Comparison of ENCODE assay signal across 1 cellular context in genomic region chr22:31230871-31231621, GRCh38.
TF ChIP-seq lines count a peak whose summit lies in the region.

No MANE protein-coding gene starts in this region.

TF ChIP-seq in HepG2, 621 proteins besides CTCF, POLR2A, EP300 and RAD21 (continued from another document and continues in another):
- TF ChIP-seq, protein P1, sequence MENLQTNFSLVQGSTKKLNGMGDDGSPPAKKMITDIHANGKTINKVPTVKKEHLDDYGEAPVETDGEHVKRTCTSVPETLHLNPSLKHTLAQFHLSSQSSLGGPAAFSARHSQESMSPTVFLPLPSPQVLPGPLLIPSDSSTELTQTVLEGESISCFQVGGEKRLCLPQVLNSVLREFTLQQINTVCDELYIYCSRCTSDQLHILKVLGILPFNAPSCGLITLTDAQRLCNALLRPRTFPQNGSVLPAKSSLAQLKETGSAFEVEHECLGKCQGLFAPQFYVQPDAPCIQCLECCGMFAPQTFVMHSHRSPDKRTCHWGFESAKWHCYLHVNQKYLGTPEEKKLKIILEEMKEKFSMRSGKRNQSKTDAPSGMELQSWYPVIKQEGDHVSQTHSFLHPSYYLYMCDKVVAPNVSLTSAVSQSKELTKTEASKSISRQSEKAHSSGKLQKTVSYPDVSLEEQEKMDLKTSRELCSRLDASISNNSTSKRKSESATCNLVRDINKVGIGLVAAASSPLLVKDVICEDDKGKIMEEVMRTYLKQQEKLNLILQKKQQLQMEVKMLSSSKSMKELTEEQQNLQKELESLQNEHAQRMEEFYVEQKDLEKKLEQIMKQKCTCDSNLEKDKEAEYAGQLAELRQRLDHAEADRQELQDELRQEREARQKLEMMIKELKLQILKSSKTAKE (CRISPR knock-in tag; IDR thresholded peaks at IDR 0.05; ENCODE audit: borderline replicate concordance) = no peak
- TF ChIP-seq NFATC3 (CRISPR knock-in tag; IDR thresholded peaks at IDR 0.05) = no peak
- TF ChIP-seq ZNF780A (CRISPR knock-in tag; IDR thresholded peaks at IDR 0.05) = no peak
- TF ChIP-seq CAMTA2 (CRISPR knock-in tag; IDR thresholded peaks at IDR 0.05; ENCODE audit: borderline replicate concordance) = no peak
- no peak for TF ChIP-seq MYC (CRISPR knock-in tag; IDR thresholded peaks at IDR 0.05; ENCODE audit: borderline replicate concordance)
- TF ChIP-seq, protein P2, sequence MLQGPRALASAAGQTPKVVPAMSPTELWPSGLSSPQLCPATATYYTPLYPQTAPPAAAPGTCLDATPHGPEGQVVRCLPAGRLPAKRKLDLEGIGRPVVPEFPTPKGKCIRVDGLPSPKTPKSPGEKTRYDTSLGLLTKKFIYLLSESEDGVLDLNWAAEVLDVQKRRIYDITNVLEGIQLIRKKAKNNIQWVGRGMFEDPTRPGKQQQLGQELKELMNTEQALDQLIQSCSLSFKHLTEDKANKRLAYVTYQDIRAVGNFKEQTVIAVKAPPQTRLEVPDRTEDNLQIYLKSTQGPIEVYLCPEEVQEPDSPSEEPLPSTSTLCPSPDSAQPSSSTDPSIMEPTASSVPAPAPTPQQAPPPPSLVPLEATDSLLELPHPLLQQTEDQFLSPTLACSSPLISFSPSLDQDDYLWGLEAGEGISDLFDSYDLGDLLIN (CRISPR knock-in tag; IDR thresholded peaks at IDR 0.05; ENCODE audit: borderline replicate concordance) = no peak
- TF ChIP-seq ZNF883 (CRISPR knock-in tag; IDR thresholded peaks at IDR 0.05; ENCODE audit: not compliant biosample characterization) = no peak
- peak; percentile 33; the same call in 1 of the 3 replicates for TF ChIP-seq MXI1 (IDR thresholded peaks at IDR 0.05; ENCODE audit: borderline replicate concordance, low read depth, low read length)
- TF ChIP-seq PITX1 (CRISPR knock-in tag; IDR thresholded peaks at IDR 0.05) = 0 out of 2 replicates have a peak, but pooled peaks have one; percentile 28
- no peak for TF ChIP-seq HCFC1 (IDR thresholded peaks at IDR 0.05; ENCODE audit: low read depth, low read length)
- TF ChIP-seq GATAD1 (CRISPR knock-in tag; IDR thresholded peaks at IDR 0.05) = peak; percentile 69; the same call in 1 of the 2 replicates
- TF ChIP-seq FOXO4 (CRISPR knock-in tag; conservative IDR thresholded peaks at IDR 0.05) = no peak
- TF ChIP-seq NCOR1 (IDR thresholded peaks at IDR 0.05; ENCODE audit: borderline replicate concordance, low read length) = no peak
- no peak for TF ChIP-seq BORCS8-MEF2B (CRISPR knock-in tag; IDR thresholded peaks at IDR 0.05)
- TF ChIP-seq, protein P3, sequence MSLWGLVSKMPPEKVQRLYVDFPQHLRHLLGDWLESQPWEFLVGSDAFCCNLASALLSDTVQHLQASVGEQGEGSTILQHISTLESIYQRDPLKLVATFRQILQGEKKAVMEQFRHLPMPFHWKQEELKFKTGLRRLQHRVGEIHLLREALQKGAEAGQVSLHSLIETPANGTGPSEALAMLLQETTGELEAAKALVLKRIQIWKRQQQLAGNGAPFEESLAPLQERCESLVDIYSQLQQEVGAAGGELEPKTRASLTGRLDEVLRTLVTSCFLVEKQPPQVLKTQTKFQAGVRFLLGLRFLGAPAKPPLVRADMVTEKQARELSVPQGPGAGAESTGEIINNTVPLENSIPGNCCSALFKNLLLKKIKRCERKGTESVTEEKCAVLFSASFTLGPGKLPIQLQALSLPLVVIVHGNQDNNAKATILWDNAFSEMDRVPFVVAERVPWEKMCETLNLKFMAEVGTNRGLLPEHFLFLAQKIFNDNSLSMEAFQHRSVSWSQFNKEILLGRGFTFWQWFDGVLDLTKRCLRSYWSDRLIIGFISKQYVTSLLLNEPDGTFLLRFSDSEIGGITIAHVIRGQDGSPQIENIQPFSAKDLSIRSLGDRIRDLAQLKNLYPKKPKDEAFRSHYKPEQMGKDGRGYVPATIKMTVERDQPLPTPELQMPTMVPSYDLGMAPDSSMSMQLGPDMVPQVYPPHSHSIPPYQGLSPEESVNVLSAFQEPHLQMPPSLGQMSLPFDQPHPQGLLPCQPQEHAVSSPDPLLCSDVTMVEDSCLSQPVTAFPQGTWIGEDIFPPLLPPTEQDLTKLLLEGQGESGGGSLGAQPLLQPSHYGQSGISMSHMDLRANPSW (CRISPR knock-in tag; IDR thresholded peaks at IDR 0.05; ENCODE audit: borderline replicate concordance) = no peak
- TF ChIP-seq, protein P4, sequence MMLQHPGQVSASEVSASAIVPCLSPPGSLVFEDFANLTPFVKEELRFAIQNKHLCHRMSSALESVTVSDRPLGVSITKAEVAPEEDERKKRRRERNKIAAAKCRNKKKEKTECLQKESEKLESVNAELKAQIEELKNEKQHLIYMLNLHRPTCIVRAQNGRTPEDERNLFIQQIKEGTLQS (CRISPR knock-in tag; IDR thresholded peaks at IDR 0.05) = no peak
- no peak for TF ChIP-seq ELK4 (CRISPR knock-in tag; IDR thresholded peaks at IDR 0.05; ENCODE audit: borderline replicate concordance)
- peak; percentile 49 for TF ChIP-seq RBM22 (optimal IDR thresholded peaks at IDR 0.05; ENCODE audit: low read length)
- peak; percentile 51 for TF ChIP-seq PAXIP1 (CRISPR knock-in tag; conservative IDR thresholded peaks at IDR 0.05)
- no peak for TF ChIP-seq MTERF4 (CRISPR knock-in tag; IDR thresholded peaks at IDR 0.05)
- TF ChIP-seq MAF1 (CRISPR knock-in tag; IDR thresholded peaks at IDR 0.05; ENCODE audit: borderline replicate concordance) = no peak
- no peak for TF ChIP-seq NKX3-1 (CRISPR knock-in tag; IDR thresholded peaks at IDR 0.05)
- TF ChIP-seq, protein P5, sequence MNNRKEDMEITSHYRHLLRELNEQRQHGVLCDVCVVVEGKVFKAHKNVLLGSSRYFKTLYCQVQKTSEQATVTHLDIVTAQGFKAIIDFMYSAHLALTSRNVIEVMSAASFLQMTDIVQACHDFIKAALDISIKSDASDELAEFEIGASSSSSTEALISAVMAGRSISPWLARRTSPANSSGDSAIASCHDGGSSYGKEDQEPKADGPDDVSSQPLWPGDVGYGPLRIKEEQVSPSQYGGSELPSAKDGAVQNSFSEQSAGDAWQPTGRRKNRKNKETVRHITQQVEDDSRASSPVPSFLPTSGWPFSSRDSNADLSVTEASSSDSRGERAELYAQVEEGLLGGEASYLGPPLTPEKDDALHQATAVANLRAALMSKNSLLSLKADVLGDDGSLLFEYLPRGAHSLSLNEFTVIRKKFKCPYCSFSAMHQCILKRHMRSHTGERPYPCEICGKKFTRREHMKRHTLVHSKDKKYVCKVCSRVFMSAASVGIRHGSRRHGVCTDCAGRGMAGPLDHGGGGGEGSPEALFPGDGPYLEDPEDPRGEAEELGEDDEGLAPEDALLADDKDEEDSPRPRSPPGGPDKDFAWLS (CRISPR knock-in tag; IDR thresholded peaks at IDR 0.05; ENCODE audit: borderline replicate concordance) = no peak
- TF ChIP-seq, protein P6, sequence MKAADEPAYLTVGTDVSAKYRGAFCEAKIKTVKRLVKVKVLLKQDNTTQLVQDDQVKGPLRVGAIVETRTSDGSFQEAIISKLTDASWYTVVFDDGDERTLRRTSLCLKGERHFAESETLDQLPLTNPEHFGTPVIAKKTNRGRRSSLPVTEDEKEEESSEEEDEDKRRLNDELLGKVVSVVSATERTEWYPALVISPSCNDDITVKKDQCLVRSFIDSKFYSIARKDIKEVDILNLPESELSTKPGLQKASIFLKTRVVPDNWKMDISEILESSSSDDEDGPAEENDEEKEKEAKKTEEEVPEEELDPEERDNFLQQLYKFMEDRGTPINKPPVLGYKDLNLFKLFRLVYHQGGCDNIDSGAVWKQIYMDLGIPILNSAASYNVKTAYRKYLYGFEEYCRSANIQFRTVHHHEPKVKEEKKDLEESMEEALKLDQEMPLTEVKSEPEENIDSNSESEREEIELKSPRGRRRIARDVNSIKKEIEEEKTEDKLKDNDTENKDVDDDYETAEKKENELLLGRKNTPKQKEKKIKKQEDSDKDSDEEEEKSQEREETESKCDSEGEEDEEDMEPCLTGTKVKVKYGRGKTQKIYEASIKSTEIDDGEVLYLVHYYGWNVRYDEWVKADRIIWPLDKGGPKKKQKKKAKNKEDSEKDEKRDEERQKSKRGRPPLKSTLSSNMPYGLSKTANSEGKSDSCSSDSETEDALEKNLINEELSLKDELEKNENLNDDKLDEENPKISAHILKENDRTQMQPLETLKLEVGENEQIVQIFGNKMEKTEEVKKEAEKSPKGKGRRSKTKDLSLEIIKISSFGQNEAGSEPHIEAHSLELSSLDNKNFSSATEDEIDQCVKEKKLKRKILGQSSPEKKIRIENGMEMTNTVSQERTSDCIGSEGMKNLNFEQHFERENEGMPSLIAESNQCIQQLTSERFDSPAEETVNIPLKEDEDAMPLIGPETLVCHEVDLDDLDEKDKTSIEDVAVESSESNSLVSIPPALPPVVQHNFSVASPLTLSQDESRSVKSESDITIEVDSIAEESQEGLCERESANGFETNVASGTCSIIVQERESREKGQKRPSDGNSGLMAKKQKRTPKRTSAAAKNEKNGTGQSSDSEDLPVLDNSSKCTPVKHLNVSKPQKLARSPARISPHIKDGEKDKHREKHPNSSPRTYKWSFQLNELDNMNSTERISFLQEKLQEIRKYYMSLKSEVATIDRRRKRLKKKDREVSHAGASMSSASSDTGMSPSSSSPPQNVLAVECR (CRISPR knock-in tag; IDR thresholded peaks at IDR 0.05; ENCODE audit: borderline replicate concordance) = peak; percentile 38; the same call in 1 of the 2 replicates
- TF ChIP-seq KAT7 (CRISPR knock-in tag; IDR thresholded peaks at IDR 0.05; ENCODE audit: borderline replicate concordance) = no peak; the same call in 1 of the 2 replicates
- TF ChIP-seq HOXA3 (CRISPR knock-in tag; IDR thresholded peaks at IDR 0.05) = peak; percentile 37; the same call in 1 of the 2 replicates
- TF ChIP-seq, protein P7, sequence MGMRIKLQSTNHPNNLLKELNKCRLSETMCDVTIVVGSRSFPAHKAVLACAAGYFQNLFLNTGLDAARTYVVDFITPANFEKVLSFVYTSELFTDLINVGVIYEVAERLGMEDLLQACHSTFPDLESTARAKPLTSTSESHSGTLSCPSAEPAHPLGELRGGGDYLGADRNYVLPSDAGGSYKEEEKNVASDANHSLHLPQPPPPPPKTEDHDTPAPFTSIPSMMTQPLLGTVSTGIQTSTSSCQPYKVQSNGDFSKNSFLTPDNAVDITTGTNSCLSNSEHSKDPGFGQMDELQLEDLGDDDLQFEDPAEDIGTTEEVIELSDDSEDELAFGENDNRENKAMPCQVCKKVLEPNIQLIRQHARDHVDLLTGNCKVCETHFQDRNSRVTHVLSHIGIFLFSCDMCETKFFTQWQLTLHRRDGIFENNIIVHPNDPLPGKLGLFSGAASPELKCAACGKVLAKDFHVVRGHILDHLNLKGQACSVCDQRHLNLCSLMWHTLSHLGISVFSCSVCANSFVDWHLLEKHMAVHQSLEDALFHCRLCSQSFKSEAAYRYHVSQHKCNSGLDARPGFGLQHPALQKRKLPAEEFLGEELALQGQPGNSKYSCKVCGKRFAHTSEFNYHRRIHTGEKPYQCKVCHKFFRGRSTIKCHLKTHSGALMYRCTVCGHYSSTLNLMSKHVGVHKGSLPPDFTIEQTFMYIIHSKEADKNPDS (CRISPR knock-in tag; IDR thresholded peaks at IDR 0.05) = no peak
- TF ChIP-seq, protein P8, sequence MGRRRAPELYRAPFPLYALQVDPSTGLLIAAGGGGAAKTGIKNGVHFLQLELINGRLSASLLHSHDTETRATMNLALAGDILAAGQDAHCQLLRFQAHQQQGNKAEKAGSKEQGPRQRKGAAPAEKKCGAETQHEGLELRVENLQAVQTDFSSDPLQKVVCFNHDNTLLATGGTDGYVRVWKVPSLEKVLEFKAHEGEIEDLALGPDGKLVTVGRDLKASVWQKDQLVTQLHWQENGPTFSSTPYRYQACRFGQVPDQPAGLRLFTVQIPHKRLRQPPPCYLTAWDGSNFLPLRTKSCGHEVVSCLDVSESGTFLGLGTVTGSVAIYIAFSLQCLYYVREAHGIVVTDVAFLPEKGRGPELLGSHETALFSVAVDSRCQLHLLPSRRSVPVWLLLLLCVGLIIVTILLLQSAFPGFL (CRISPR knock-in tag; IDR thresholded peaks at IDR 0.05) = no peak
- TF ChIP-seq ELF3 (CRISPR knock-in tag; IDR thresholded peaks at IDR 0.05) = peak; percentile 73
- no peak for TF ChIP-seq SAFB2 (CRISPR knock-in tag; IDR thresholded peaks at IDR 0.05; ENCODE audit: borderline replicate concordance, low read depth)
- no peak for TF ChIP-seq ZNF331 (CRISPR knock-in tag; IDR thresholded peaks at IDR 0.05)
